8 cellular contexts compared by ENCODE assay signal in the genomic region with DNA sequence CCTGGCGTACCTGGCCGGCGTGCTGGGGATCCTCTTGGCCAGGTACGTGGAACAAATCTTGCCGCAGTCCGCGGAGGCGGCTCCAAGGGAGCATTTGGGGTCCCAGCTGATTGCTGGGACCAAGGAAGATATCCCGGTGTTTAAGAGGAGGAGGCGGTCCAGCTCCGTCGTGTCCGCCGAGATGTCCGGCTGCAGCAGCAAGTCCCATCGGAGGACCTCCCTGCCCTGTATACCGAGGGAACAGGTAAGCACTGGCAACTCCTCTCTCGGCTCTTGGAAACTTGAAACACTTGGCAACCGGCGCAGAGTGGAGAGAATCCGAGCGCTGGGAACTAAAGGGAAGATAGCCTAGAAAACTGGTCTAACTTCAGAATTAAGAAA. TPM values are rescaled to one million over a fixed set of nuclear protein-coding genes. Genes with fewer than 3 reads are reported as not detected.
DNase-seq lines count a peak whose midpoint lies in the region; ATAC-seq and TF ChIP-seq lines count a peak whose summit lies in the region.

No MANE protein-coding gene starts in this region.

- 1 to 2% methylated on average over 22 of the region's 22 CpGs for WGBS in body of pancreas, 2 donors

- ATAC-seq in HCT116 (no peak; the same call in 1 of the 2 replicates), body of pancreas (peak; percentile 31), GM21447 (IDR thresholded peaks at IDR 0.05; ENCODE audit: unreplicated experiment) (no peak), GM21723 (IDR thresholded peaks at IDR 0.05; ENCODE audit: unreplicated experiment) (no peak), GM18873 (IDR thresholded peaks at IDR 0.05; ENCODE audit: low FRiP score, unreplicated experiment) (no peak)

- H3K4me2 ChIP-seq in HCT116 (ENCODE audit: low read length), result peak overlapping the region; percentile 90

- no peaks in the 10 kb centered on the region for H3K79me2 ChIP-seq in HCT116 (ENCODE audit: insufficient read depth, low read length)

- H3K9me2 ChIP-seq in HCT116 (ENCODE audit: insufficient read depth), result no peaks in the 10 kb centered on the region

- H4K20me1 ChIP-seq in HCT116 (ENCODE audit: insufficient read depth), result no peaks in the 10 kb centered on the region

- H3K36me3 ChIP-seq in HCT116 (ENCODE audit: control insufficient read depth in 1 of 2, insufficient read depth in 2 of 2, low read length in 2 of 2) (no peaks in the 10 kb centered on the region), body of pancreas (replicated peaks in 1 of 2; ENCODE audit: insufficient read depth in 1 of 2, low read depth in 2 of 2) (no peaks in the 10 kb centered on the region)

- peak overlapping the region; percentile 17 for H2AFZ ChIP-seq in HCT116 (ENCODE audit: low read depth, low read length, poor library complexity, severe bottlenecking)

- CTCF ChIA-PET in HCT116 (lab: Charles Lee), result no interaction called here

- TF ChIP-seq CTCF in HCT116 (IDR thresholded peaks at IDR 0.05 in 2 of 3, conservative IDR thresholded peaks at IDR 0.05 in 1 of 3; ENCODE audit: borderline replicate concordance in 1 of 3, insufficient read depth in 1 of 3, low read depth in 2 of 3, low read length in 2 of 3) (no peak), body of pancreas (IDR thresholded peaks at IDR 0.05) (no peak)

- no peak overlapping the region; the same call in 1 of the 2 replicates for H3K27ac ChIP-seq in HCT116 (ENCODE audit: low read depth, low read length)
- H3K27ac ChIP-seq in body of pancreas, result peak overlapping the region; percentile 46 to 84 (median 81)
- H3K27ac ChIP-seq in skin epidermis, result peak overlapping the region in 13 of 21 experiments; percentile 3 to 74 (median 66)

- no peak for TF ChIP-seq RAD21 in HCT116 (IDR thresholded peaks at IDR 0.05; ENCODE audit: low read depth)

- TF ChIP-seq POLR2A in HCT116 (IDR thresholded peaks at IDR 0.05; ENCODE audit: borderline replicate concordance, extremely low read depth, insufficient read depth, insufficient read length), result no peak
- no peak for TF ChIP-seq POLR2A in body of pancreas (IDR thresholded peaks at IDR 0.05)

- no TSS peak for BruUV-seq in HCT116 (replicated peaks; lab: Mats Ljungman, UMichigan)

- no peak overlapping the region for H3K9ac ChIP-seq in HCT116 (ENCODE audit: low read length)

- POLR2A ChIA-PET in HCT116 (lab: Charles Lee), result no interaction called here

- H3K4me3 ChIP-seq in HCT116 (replicated peaks in 1 of 2; ENCODE audit: low read depth in 1 of 2, low read length in 2 of 2) (peak overlapping the region; percentile 54 to 62), body of pancreas (peak overlapping the region; percentile 18 to 28), skin epidermis (peak overlapping the region; percentile 35 to 48 (median 42))

- DNase-seq in HCT116 (ENCODE audit: low read depth, low spot score) (no peak), body of pancreas (peak; percentile 36 to 40 (median 40)), iPS-NIHi11 (ENCODE audit: low spot score) (peak; percentile 35), NCI-H446 (lab: John Stamatoyannopoulos, UW) (no peak)

- H3K4me1 ChIP-seq in HCT116 (ENCODE audit: control insufficient read depth in 1 of 2, insufficient read depth in 2 of 2, low read length in 2 of 2), result no peaks in the 10 kb centered on the region; a peak in 1 of 4 replicates
- H3K4me1 ChIP-seq in body of pancreas, result peaks cover 22% of the 10 kb centered on the region

- H3K9me3 ChIP-seq in HCT116 (ENCODE audit: control insufficient read depth in 1 of 2, insufficient read depth in 1 of 2, low read depth in 1 of 2, low read length in 2 of 2), result no peaks in the 10 kb centered on the region
- no peaks in the 10 kb centered on the region for H3K9me3 ChIP-seq in body of pancreas

- H3K27me3 ChIP-seq in HCT116 (ENCODE audit: insufficient read depth, low read length) (0 out of 2 replicates have a peak, but pooled peaks cover 4% of the 10 kb centered on the region), body of pancreas (no peaks in the 10 kb centered on the region)

- RAD21 ChIA-PET in HCT116 (lab: Charles Lee; ENCODE audit: low non-redundant PET in 1 of 2, low total read pairs in 2 of 2, uncharacterized antibody in 2 of 2, unreplicated experiment in 2 of 2), result interaction anchor here in 1 of 2 experiments (0.9 kb wide), 1 partner anchor 455 kb away, joined by 5 read pairs; no protein-coding TSS in a partner anchor

- intact Hi-C loops in HCT116 (cut with micrococcal nuclease), result no loop called here
- intact Hi-C loops in body of pancreas (cut with DNase I), result loop anchor here (10.0 kb wide), 1 partner anchor 455 kb away; no protein-coding TSS in a partner anchor

TF ChIP-seq in HCT116, 20 proteins besides CTCF, POLR2A, EP300 and RAD21:
- TF ChIP-seq TCF7L2 (IDR thresholded peaks at IDR 0.05; ENCODE audit: borderline replicate concordance, extremely low read depth, insufficient read depth, insufficient read length) (no peak), EGR1 (IDR thresholded peaks at IDR 0.05; ENCODE audit: low read depth) (no peak), REST (IDR thresholded peaks at IDR 0.05; ENCODE audit: low read depth) (no peak), ZFX (IDR thresholded peaks at IDR 0.05) (no peak), SIN3A (IDR thresholded peaks at IDR 0.05; ENCODE audit: low read depth) (no peak), SRF (IDR thresholded peaks at IDR 0.05; ENCODE audit: low read depth) (no peak), EZH2phosphoT487 (IDR thresholded peaks at IDR 0.05; ENCODE audit: borderline replicate concordance) (no peak), ZNF274 (IDR thresholded peaks at IDR 0.05; ENCODE audit: low read depth, low read length) (no peak), SP1 (IDR thresholded peaks at IDR 0.05; ENCODE audit: low read depth) (no peak), JUND (IDR thresholded peaks at IDR 0.05) (no peak), ELF1 (IDR thresholded peaks at IDR 0.05; ENCODE audit: borderline replicate concordance, low read depth) (no peak), YY1 (IDR thresholded peaks at IDR 0.05; ENCODE audit: extremely low read depth, insufficient replicate concordance, low read depth, low read length) (no peak), CBX3 (IDR thresholded peaks at IDR 0.05; ENCODE audit: low read depth) (no peak)
- TF ChIP-seq, protein P1, sequence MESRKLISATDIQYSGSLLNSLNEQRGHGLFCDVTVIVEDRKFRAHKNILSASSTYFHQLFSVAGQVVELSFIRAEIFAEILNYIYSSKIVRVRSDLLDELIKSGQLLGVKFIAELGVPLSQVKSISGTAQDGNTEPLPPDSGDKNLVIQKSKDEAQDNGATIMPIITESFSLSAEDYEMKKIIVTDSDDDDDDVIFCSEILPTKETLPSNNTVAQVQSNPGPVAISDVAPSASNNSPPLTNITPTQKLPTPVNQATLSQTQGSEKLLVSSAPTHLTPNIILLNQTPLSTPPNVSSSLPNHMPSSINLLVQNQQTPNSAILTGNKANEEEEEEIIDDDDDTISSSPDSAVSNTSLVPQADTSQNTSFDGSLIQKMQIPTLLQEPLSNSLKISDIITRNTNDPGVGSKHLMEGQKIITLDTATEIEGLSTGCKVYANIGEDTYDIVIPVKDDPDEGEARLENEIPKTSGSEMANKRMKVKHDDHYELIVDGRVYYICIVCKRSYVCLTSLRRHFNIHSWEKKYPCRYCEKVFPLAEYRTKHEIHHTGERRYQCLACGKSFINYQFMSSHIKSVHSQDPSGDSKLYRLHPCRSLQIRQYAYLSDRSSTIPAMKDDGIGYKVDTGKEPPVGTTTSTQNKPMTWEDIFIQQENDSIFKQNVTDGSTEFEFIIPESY (IDR thresholded peaks at IDR 0.05; ENCODE audit: extremely low read depth, insufficient replicate concordance, low read length), result no peak
- TF ChIP-seq, protein P2, sequence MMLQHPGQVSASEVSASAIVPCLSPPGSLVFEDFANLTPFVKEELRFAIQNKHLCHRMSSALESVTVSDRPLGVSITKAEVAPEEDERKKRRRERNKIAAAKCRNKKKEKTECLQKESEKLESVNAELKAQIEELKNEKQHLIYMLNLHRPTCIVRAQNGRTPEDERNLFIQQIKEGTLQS (IDR thresholded peaks at IDR 0.05), result no peak

RNA-seq across cellular contexts. Expression of gene PDE3A, which starts 1.7 kb away (rescaled TPM):
- total RNA-seq in HCT116 (2021; ENCODE audit: unreplicated experiment), result 0.12 TPM
- polyA plus RNA-seq in HCT116 (2012), result 0.01 and 0.04 TPM in 2 replicates
- total RNA-seq in body of pancreas, result 10 to 100 TPM; 20.5 to 28.3 TPM

Comparison
In these comparisons a context has a peak if more than half of its experiments do, and no peak if none do; other contexts are left out.
1. DNase-seq: peak in body of pancreas (4 of 4) and iPS-NIHi11 (single experiment); none in HCT116 (single experiment) and NCI-H446 (0 of 2).
2. RNA of gene PDE3A, which starts 1.7 kb away (total RNA-seq): 20.5 to 28.3 TPM in body of pancreas; 0.12 TPM in HCT116 (single experiment); every median in the first group is over 10 times any median in the second.
3. Peak in every context shown above with its lines, with median percentiles within 50 percentile points of each other: H3K4me3 ChIP-seq.